ENCODE assay signal across 23 cellular contexts in genomic region chr1:13901041-13901440, GRCh38.
DNase-seq lines count a peak whose midpoint lies in the region; ATAC-seq and FAIRE-seq lines count a peak whose summit lies in the region.
"Had no signal": no experiment of that assay in that cellular context is flagged by ENCODE, and none has a peak within 500 bp of the region (broad histone marks: within the 10 kb centered on the region; RNA-seq: fewer than 3 reads in every experiment).

No MANE protein-coding gene starts in this region.

- no peak for FAIRE-seq in HTR-8/SVneo (lab: Jason Lieb, UNC)
- FAIRE-seq: RCC 7860, small intestine had no signal

- no peak for ATAC-seq in GM18498 (IDR thresholded peaks at IDR 0.05; ENCODE audit: unreplicated experiment)
- ATAC-seq in HG02759 (IDR thresholded peaks at IDR 0.05; ENCODE audit: unreplicated experiment), result no peak
- ATAC-seq: gastrocnemius medialis; psoas muscle; stimulated activated memory B cell treated with anti-CD40 and anti-IgM and Interleukin-4, amounts not matched to agents 10 μg/mL and 1 μg/mL and 100 μg/mL, for 72 hours had no signal

- DNase-seq in DMS153 treated with DMSO at 0.1 percent for 48 hours (lab: John Stamatoyannopoulos, UW; ENCODE audit: unreplicated experiment) (peak; percentile 32), NCI-H146 (lab: John Stamatoyannopoulos, UW) (peak; percentile 89), NCI-H748 treated with DMSO at 0.1 percent for 48 hours (lab: John Stamatoyannopoulos, UW) (peak; percentile 69), left kidney (ENCODE audit: low read depth, low spot score) (peak; percentile 66), HTR-8/SVneo (ENCODE audit: insufficient read length, low spot score) (no peak), retina (no peak)
- DNase-seq: activated CD8-positive, alpha-beta memory T cell treated with anti-CD3 and anti-CD28 coated beads, Interleukin-2, amount 50 U/mL, for 4 hours; CD4-positive, CD25-positive, alpha-beta regulatory T cell; central memory CD4-positive, alpha-beta T cell; dorsolateral prefrontal cortex; gastrocnemius medialis; GDM1; H7; hypothalamus; KBM-7; NCI-H2171; psoas muscle; small intestine; WERI-Rb-1 had no signal

Comparison
In these comparisons a context has a peak if more than half of its experiments do, and no peak if none do; other contexts are left out.
1. DNase-seq: peak in DMS153 treated with DMSO at 0.1 percent for 48 hours (single experiment), NCI-H146 (single experiment), NCI-H748 treated with DMSO at 0.1 percent for 48 hours (single experiment) and left kidney (single experiment); none in HTR-8/SVneo (single experiment) and retina (single experiment).